2 cellular contexts compared by ENCODE assay signal in the genomic region with DNA sequence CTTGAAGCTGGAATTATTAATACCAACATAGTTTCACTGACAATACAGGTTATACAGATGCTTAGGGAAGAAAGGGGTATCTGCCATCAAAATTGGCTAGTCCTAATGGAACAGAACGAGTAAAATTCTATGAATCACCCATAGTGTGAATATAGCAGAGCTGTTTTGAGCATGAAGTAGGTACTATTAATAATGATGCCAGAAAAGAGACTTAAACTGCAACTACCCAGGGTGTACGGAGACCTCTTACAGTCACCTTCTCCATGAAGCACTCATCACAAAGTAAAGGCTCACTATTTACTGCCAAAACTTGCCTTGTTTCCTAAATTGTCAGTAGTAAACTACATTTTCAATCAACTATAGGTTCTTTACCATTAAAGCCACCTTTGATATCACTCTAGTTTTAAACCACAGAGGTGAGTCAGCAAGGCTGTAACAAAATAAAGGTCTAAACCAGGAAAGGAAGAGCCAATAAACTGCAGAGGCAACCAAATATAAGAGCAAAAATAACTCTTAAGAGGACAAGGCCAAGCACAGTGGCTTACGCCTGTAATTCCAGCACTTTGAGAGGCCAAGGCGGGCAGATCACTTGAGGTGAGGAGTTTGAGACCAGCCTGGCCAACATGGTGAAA.
TF ChIP-seq lines count a peak whose summit lies in the region.

No MANE protein-coding gene starts in this region.

TF ChIP-seq in HCT116, 20 proteins besides CTCF, POLR2A, EP300 and RAD21:
- TF ChIP-seq, protein P1, sequence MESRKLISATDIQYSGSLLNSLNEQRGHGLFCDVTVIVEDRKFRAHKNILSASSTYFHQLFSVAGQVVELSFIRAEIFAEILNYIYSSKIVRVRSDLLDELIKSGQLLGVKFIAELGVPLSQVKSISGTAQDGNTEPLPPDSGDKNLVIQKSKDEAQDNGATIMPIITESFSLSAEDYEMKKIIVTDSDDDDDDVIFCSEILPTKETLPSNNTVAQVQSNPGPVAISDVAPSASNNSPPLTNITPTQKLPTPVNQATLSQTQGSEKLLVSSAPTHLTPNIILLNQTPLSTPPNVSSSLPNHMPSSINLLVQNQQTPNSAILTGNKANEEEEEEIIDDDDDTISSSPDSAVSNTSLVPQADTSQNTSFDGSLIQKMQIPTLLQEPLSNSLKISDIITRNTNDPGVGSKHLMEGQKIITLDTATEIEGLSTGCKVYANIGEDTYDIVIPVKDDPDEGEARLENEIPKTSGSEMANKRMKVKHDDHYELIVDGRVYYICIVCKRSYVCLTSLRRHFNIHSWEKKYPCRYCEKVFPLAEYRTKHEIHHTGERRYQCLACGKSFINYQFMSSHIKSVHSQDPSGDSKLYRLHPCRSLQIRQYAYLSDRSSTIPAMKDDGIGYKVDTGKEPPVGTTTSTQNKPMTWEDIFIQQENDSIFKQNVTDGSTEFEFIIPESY (IDR thresholded peaks at IDR 0.05; ENCODE audit: extremely low read depth, insufficient replicate concordance, low read length) = no peak
- TF ChIP-seq JUND (IDR thresholded peaks at IDR 0.05) = 0 out of 2 replicates have a peak, but pooled peaks have one; percentile 20
- no peak for TF ChIP-seq SRF (IDR thresholded peaks at IDR 0.05; ENCODE audit: low read depth)
- no peak for TF ChIP-seq SIN3A (IDR thresholded peaks at IDR 0.05; ENCODE audit: low read depth)

TF ChIP-seq in WTC11, 78 proteins besides CTCF, POLR2A, EP300 and RAD21:
- TF ChIP-seq ZNF671 (CRISPR knock-in tag; IDR thresholded peaks at IDR 0.05) (no peak), SOX15 (CRISPR knock-in tag; IDR thresholded peaks at IDR 0.05) (no peak), ATF1 (CRISPR knock-in tag; IDR thresholded peaks at IDR 0.05) (no peak), MXD4 (CRISPR knock-in tag; IDR thresholded peaks at IDR 0.05; ENCODE audit: borderline replicate concordance) (no peak), KAT7 (CRISPR knock-in tag; IDR thresholded peaks at IDR 0.05; ENCODE audit: borderline replicate concordance) (no peak), ZNF219 (CRISPR knock-in tag; IDR thresholded peaks at IDR 0.05; ENCODE audit: borderline replicate concordance) (no peak), ZNF396 (CRISPR knock-in tag; IDR thresholded peaks at IDR 0.05; ENCODE audit: borderline replicate concordance) (no peak), GABPB1 (CRISPR knock-in tag; IDR thresholded peaks at IDR 0.05) (no peak), MLX (CRISPR knock-in tag; IDR thresholded peaks at IDR 0.05) (no peak), ESRRA (CRISPR knock-in tag; IDR thresholded peaks at IDR 0.05; ENCODE audit: borderline replicate concordance) (no peak), CBFB (CRISPR knock-in tag; IDR thresholded peaks at IDR 0.05; ENCODE audit: low read depth) (no peak), OVOL2 (CRISPR knock-in tag; IDR thresholded peaks at IDR 0.05; ENCODE audit: borderline replicate concordance) (no peak), JUN (CRISPR knock-in tag; IDR thresholded peaks at IDR 0.05) (no peak), NR2C2 (CRISPR knock-in tag; IDR thresholded peaks at IDR 0.05) (no peak), ZNF416 (CRISPR knock-in tag; IDR thresholded peaks at IDR 0.05) (no peak)
- TF ChIP-seq, protein P2, sequence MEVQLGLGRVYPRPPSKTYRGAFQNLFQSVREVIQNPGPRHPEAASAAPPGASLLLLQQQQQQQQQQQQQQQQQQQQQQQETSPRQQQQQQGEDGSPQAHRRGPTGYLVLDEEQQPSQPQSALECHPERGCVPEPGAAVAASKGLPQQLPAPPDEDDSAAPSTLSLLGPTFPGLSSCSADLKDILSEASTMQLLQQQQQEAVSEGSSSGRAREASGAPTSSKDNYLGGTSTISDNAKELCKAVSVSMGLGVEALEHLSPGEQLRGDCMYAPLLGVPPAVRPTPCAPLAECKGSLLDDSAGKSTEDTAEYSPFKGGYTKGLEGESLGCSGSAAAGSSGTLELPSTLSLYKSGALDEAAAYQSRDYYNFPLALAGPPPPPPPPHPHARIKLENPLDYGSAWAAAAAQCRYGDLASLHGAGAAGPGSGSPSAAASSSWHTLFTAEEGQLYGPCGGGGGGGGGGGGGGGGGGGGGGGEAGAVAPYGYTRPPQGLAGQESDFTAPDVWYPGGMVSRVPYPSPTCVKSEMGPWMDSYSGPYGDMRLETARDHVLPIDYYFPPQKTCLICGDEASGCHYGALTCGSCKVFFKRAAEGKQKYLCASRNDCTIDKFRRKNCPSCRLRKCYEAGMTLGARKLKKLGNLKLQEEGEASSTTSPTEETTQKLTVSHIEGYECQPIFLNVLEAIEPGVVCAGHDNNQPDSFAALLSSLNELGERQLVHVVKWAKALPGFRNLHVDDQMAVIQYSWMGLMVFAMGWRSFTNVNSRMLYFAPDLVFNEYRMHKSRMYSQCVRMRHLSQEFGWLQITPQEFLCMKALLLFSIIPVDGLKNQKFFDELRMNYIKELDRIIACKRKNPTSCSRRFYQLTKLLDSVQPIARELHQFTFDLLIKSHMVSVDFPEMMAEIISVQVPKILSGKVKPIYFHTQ (CRISPR knock-in tag; IDR thresholded peaks at IDR 0.05) = no peak
- TF ChIP-seq, protein P3, sequence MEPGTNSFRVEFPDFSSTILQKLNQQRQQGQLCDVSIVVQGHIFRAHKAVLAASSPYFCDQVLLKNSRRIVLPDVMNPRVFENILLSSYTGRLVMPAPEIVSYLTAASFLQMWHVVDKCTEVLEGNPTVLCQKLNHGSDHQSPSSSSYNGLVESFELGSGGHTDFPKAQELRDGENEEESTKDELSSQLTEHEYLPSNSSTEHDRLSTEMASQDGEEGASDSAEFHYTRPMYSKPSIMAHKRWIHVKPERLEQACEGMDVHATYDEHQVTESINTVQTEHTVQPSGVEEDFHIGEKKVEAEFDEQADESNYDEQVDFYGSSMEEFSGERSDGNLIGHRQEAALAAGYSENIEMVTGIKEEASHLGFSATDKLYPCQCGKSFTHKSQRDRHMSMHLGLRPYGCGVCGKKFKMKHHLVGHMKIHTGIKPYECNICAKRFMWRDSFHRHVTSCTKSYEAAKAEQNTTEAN (CRISPR knock-in tag; IDR thresholded peaks at IDR 0.05) = no peak
- TF ChIP-seq, protein P4, sequence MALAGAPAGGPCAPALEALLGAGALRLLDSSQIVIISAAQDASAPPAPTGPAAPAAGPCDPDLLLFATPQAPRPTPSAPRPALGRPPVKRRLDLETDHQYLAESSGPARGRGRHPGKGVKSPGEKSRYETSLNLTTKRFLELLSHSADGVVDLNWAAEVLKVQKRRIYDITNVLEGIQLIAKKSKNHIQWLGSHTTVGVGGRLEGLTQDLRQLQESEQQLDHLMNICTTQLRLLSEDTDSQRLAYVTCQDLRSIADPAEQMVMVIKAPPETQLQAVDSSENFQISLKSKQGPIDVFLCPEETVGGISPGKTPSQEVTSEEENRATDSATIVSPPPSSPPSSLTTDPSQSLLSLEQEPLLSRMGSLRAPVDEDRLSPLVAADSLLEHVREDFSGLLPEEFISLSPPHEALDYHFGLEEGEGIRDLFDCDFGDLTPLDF (CRISPR knock-in tag; IDR thresholded peaks at IDR 0.05) = no peak
- TF ChIP-seq, protein P5, sequence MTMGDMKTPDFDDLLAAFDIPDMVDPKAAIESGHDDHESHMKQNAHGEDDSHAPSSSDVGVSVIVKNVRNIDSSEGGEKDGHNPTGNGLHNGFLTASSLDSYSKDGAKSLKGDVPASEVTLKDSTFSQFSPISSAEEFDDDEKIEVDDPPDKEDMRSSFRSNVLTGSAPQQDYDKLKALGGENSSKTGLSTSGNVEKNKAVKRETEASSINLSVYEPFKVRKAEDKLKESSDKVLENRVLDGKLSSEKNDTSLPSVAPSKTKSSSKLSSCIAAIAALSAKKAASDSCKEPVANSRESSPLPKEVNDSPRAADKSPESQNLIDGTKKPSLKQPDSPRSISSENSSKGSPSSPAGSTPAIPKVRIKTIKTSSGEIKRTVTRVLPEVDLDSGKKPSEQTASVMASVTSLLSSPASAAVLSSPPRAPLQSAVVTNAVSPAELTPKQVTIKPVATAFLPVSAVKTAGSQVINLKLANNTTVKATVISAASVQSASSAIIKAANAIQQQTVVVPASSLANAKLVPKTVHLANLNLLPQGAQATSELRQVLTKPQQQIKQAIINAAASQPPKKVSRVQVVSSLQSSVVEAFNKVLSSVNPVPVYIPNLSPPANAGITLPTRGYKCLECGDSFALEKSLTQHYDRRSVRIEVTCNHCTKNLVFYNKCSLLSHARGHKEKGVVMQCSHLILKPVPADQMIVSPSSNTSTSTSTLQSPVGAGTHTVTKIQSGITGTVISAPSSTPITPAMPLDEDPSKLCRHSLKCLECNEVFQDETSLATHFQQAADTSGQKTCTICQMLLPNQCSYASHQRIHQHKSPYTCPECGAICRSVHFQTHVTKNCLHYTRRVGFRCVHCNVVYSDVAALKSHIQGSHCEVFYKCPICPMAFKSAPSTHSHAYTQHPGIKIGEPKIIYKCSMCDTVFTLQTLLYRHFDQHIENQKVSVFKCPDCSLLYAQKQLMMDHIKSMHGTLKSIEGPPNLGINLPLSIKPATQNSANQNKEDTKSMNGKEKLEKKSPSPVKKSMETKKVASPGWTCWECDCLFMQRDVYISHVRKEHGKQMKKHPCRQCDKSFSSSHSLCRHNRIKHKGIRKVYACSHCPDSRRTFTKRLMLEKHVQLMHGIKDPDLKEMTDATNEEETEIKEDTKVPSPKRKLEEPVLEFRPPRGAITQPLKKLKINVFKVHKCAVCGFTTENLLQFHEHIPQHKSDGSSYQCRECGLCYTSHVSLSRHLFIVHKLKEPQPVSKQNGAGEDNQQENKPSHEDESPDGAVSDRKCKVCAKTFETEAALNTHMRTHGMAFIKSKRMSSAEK (CRISPR knock-in tag; IDR thresholded peaks at IDR 0.05; ENCODE audit: borderline replicate concordance) = no peak
TF ChIP-seq in WTC11: peak in this region for 0.
